In the genomic region with DNA sequence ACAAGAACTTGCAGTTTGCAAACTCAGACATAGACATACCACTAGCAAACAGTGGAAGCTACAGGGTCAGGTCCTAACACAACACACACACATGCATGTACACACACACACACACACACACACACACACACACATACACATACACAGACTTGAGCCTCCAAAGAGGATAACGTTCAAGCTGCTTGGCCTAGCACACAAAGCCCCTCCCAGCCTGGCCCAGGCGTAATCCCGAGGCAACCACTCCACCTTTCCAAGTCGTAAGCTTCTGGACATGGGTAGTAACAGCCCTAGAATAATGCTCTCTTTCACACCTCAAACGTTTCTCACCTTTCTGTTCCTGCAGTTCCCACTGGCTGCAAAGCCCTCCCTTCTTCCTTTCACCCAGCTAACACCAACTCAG, we compare ENCODE assay signal across 21 cellular contexts.
A peak's percentile ranks its signal among the peaks of the same experiment; 100 is the strongest.
DNase-seq lines count a peak whose midpoint lies in the region; TF ChIP-seq lines count a peak whose summit lies in the region.
"Had no signal": no experiment of that assay in that cellular context is flagged by ENCODE, and none has a peak within 500 bp of the region (broad histone marks: within the 10 kb centered on the region; RNA-seq: fewer than 3 reads in every experiment).

No MANE protein-coding gene starts in this region.

- peak overlapping the region; percentile 64 to 68 for H3K27ac ChIP-seq in right atrium auricular region
- H3K27ac ChIP-seq: 22Rv1, C4-2B, SJSA1 had no signal

- DNase-seq in NCI-H524 (lab: John Stamatoyannopoulos, UW) (peak; percentile 50 to 69), NCI-H524 treated with DMSO at 0.1 percent for 48 hours (lab: John Stamatoyannopoulos, UW) (no peak), NCI-H82 treated with DMSO at 0.1 percent for 48 hours (lab: John Stamatoyannopoulos, UW; ENCODE audit: unreplicated experiment) (peak; percentile 74), right atrium auricular region (ENCODE audit: low spot score) (no peak), progenitor cell of endocrine pancreas (ENCODE audit: low spot score, unreplicated experiment) (no peak), CD1c-positive myeloid dendritic cell (ENCODE audit: extremely low spot score) (no peak), NCI-H2107 (lab: John Stamatoyannopoulos, UW) (no peak)
- DNase-seq: Calu3, DMS153, DND-41, H7, Karpas-422, NCI-H1092, NCI-H1417 treated with DMSO at 0.1 percent for 48 hours, NCI-H1694 treated with DMSO at 0.1 percent for 48 hours, NCI-H2081, NCI-H526 had no signal

- no peak overlapping the region for H3K4me3 ChIP-seq in right atrium auricular region
- H3K4me3 ChIP-seq: SJSA1 had no signal

- H3K27ac Mint-ChIP-seq in progenitor cell of endocrine pancreas: peak overlapping the region; percentile 4
- H3K27ac Mint-ChIP-seq: B cell had no signal

- H3K27me3 ChIP-seq in right atrium auricular region: no peaks in the 10 kb centered on the region
- H3K27me3 ChIP-seq: SJSA1 had no signal

- no peaks in the 10 kb centered on the region for H3K9me3 Mint-ChIP-seq in progenitor cell of endocrine pancreas (ENCODE audit: low read depth)

- no peaks in the 10 kb centered on the region for H3K36me3 ChIP-seq in right atrium auricular region
- H3K36me3 ChIP-seq: SJSA1 had no signal

- TF ChIP-seq CTCF in right atrium auricular region (IDR thresholded peaks at IDR 0.05): no peak
- no peak for TF ChIP-seq CTCF in progenitor cell of endocrine pancreas (IDR thresholded peaks at IDR 0.05; ENCODE audit: unreplicated experiment)

- peaks cover 5% of the 10 kb centered on the region for H3K36me3 Mint-ChIP-seq in progenitor cell of endocrine pancreas (ENCODE audit: insufficient read depth)

- no peaks in the 10 kb centered on the region for H3K9me3 ChIP-seq in right atrium auricular region
- H3K9me3 ChIP-seq: SJSA1 had no signal

- no peaks in the 10 kb centered on the region for H3K27me3 Mint-ChIP-seq in progenitor cell of endocrine pancreas
- H3K27me3 Mint-ChIP-seq: B cell had no signal

- peaks cover 0 to 54% of the 10 kb centered on the region in 2 donors for H3K4me1 ChIP-seq in right atrium auricular region
- H3K4me1 ChIP-seq: SJSA1 had no signal

- no peak overlapping the region for H3K4me3 Mint-ChIP-seq in progenitor cell of endocrine pancreas (ENCODE audit: low read depth)
- H3K4me3 Mint-ChIP-seq: B cell had no signal

- H3K4me1 Mint-ChIP-seq in progenitor cell of endocrine pancreas (ENCODE audit: low read depth): peaks cover 30% of the 10 kb centered on the region

Comparison
In these comparisons a context has a peak if more than half of its experiments do, and no peak if none do; other contexts are left out.
1. DNase-seq: peak in NCI-H524 (2 of 2) and NCI-H82 treated with DMSO at 0.1 percent for 48 hours (single experiment); none in NCI-H524 treated with DMSO at 0.1 percent for 48 hours (single experiment), right atrium auricular region (single experiment), progenitor cell of endocrine pancreas (single experiment), CD1c-positive myeloid dendritic cell (single experiment) and NCI-H2107 (single experiment).